Comparison of ENCODE assay signal across 9 cellular contexts in the genomic region with DNA sequence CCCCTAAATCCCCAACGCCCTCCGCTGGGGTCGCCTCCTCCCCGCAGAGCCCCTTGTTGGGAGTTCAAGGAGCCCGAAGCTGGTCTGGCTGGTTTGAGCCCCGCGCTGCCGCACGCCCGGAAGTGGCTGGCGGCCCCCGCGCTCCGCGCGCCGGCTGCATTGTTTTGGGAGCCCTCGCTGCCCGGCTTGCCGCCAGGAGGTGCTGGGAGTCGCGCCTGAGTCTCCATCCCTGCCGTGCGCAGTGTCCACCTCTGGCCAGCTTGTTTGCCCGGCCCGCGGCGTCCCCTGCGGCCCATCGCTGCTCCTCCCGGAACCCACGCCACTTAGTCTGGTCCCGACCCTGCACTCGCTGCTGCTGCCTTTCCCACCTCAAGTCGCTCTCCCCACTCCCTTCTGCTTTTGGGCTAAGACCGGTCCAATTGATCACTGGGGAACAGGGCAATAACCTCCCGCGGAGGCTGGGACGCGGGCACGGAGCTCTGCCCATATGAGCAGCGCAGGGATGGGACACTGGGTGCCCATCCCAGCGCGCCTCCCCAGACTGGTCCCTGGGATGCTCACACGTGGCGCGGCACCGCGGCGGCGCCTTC. TPM values are rescaled to one million over a fixed set of nuclear protein-coding genes. Genes with fewer than 3 reads are reported as not detected.
DNase-seq lines count a peak whose midpoint lies in the region; ATAC-seq, FAIRE-seq and TF ChIP-seq lines count a peak whose summit lies in the region.
"Had no signal": no experiment of that assay in that cellular context is flagged by ENCODE, and none has a peak within 500 bp of the region (broad histone marks: within the 10 kb centered on the region; RNA-seq: fewer than 3 reads in every experiment).

No MANE protein-coding gene starts in this region.

- no peak overlapping the region for H3K4me3 ChIP-seq in A549
- H3K4me3 ChIP-seq in bronchial epithelial cell (ENCODE audit: low read depth, low read length), result no peak overlapping the region
- peak overlapping the region; percentile 17 for H3K4me3 ChIP-seq in mesodermal cell (ENCODE audit: extremely low read depth, insufficient read depth, low read length, poor library complexity, severe bottlenecking)
- H3K4me3 ChIP-seq in upper lobe of left lung, result peak overlapping the region in 3 of 4 donors; percentile 2 to 33 (median 31)
- H3K4me3 ChIP-seq: GM12878 had no signal

- peaks cover 40% of the 10 kb centered on the region for H3K23me2 ChIP-seq in H9 (ENCODE audit: insufficient read length, low read depth, low read length, poor library complexity, severe bottlenecking)

- H2BK15ac ChIP-seq in H9 (ENCODE audit: low read depth, low read length), result no peak overlapping the region

- H3K27me3 Mint-ChIP-seq in H9 (ENCODE audit: low read depth), result peaks cover 37% of the 10 kb centered on the region

- no peak overlapping the region for H2BK5ac ChIP-seq in H9 (ENCODE audit: insufficient read length, low read length)

- peaks cover 23% of the 10 kb centered on the region; the same call in 1 of the 2 replicates for H3K79me2 ChIP-seq in H9 (ENCODE audit: insufficient read depth, low read length)

- H3K18ac ChIP-seq in H9 (ENCODE audit: insufficient read length, low read depth, low read length), result peak overlapping the region; percentile 63

- POLR2A ChIA-PET in A549 (lab: Yijun Ruan, JAX), result no interaction called here

- H3K4me1 Mint-ChIP-seq in H9, result peaks cover 42 to 46% of the 10 kb centered on the region in 2 experiments

- peak overlapping the region; percentile 26 to 99 (median 81); a peak in 6 of 7 replicates for H3K27ac Mint-ChIP-seq in H9

- peak overlapping the region; percentile 64 for H3K9ac ChIP-seq in H9 (ENCODE audit: extremely low read depth, insufficient read length, low read length)

- H3K4me1 ChIP-seq in A549 (no peaks in the 10 kb centered on the region), H9 (ENCODE audit: insufficient read depth, low read length) (peaks cover 6% of the 10 kb centered on the region), mesodermal cell (ENCODE audit: control insufficient read depth, insufficient read depth, low read length, poor library complexity, severe bottlenecking) (peaks cover 20% of the 10 kb centered on the region), upper lobe of left lung (peaks cover 18 to 49% (median 37%) of the 10 kb centered on the region in 4 donors)

- 28% methylated on average over 4 of the region's 51 CpGs for WGBS in A549 (ENCODE audit: missing lambda C conversion rate)
- no CpG with 5 or more reads among the region's 51 CpGs for WGBS in H9 (ENCODE audit: extremely low coverage, insufficient read length, low lambda C conversion rate)
- WGBS in mesodermal cell (ENCODE audit: insufficient coverage in 2 of 2), 2 experiments, result 8 to 15% methylated on average over 23 to 39 of the region's 51 CpGs
- WGBS in upper lobe of left lung, 2 donors, result 3% methylated on average over 28 to 43 of the region's 51 CpGs

- no peak overlapping the region; the same call in 1 of the 2 replicates for H3K4ac ChIP-seq in H9 (ENCODE audit: low read depth, low read length)

- H3T11ph ChIP-seq in H9 (ENCODE audit: low read length), result no peak overlapping the region

- H3K9me3 ChIP-seq in A549 (no peaks in the 10 kb centered on the region), H9 (ENCODE audit: control insufficient read depth, low read depth, low read length) (no peaks in the 10 kb centered on the region), mesodermal cell (ENCODE audit: control insufficient read depth, low read length) (no peaks in the 10 kb centered on the region), upper lobe of left lung (no peaks in the 10 kb centered on the region)

- no peak overlapping the region for H2BK12ac ChIP-seq in H9 (ENCODE audit: insufficient read length, low read depth, low read length)

- no peak overlapping the region for H2AFZ ChIP-seq in H9 (ENCODE audit: low read length)

- no peaks in the 10 kb centered on the region for H3K27me3 ChIP-seq in H9 (ENCODE audit: insufficient read depth, low read length)
- H3K27me3 ChIP-seq in bronchial epithelial cell (ENCODE audit: control insufficient read depth, insufficient read depth, low read length), result peaks cover 49% of the 10 kb centered on the region
- peaks cover 0 to 61% (median 35%) of the 10 kb centered on the region in 4 donors for H3K27me3 ChIP-seq in upper lobe of left lung

- H4K91ac ChIP-seq in H9 (ENCODE audit: insufficient read length, low read depth, low read length), result peak overlapping the region; percentile 91

- no peak for TF ChIP-seq CTCF in A549 (IDR thresholded peaks at IDR 0.05)
- peak; percentile 63 for TF ChIP-seq CTCF in H9 (conservative IDR thresholded peaks at IDR 0.05)
- peak; percentile 28 for TF ChIP-seq CTCF in bronchial epithelial cell (IDR thresholded peaks at IDR 0.05; ENCODE audit: insufficient read depth, low read length, severe bottlenecking)
- peak in 2 of 6 experiments; percentile 12 to 18 for TF ChIP-seq CTCF in upper lobe of left lung (IDR thresholded peaks at IDR 0.05)

- no peak overlapping the region for H3K56ac ChIP-seq in H9 (ENCODE audit: insufficient read length, low read depth, low read length)

- H3K9me3 Mint-ChIP-seq in H9, result peaks cover 6 to 17% of the 10 kb centered on the region in 2 experiments; a peak in 3 of 5 replicates

- H2BK20ac ChIP-seq in H9 (ENCODE audit: low read depth, low read length, poor library complexity, severe bottlenecking), result no peak overlapping the region

- H3K36me3 Mint-ChIP-seq in H9 (ENCODE audit: insufficient read depth in 1 of 3, low read depth in 3 of 3), result peaks cover 0 to 27% (median 16%) of the 10 kb centered on the region in 3 experiments; a peak in 5 of 7 replicates

- no peaks in the 10 kb centered on the region for H4K20me1 ChIP-seq in H9 (ENCODE audit: control insufficient read depth, insufficient read depth, insufficient read length)

- peak in 1 of 2 experiments; percentile 2 for DNase-seq in A549 (ENCODE audit: low read depth in 1 of 2, low spot score in 1 of 2)
- DNase-seq in H9, result peak; percentile 91
- DNase-seq in bronchial epithelial cell (ENCODE audit: low read depth), result no peak
- peak in 1 of 2 donors; percentile 89 for DNase-seq in upper lobe of left lung
- DNase-seq in activated gamma-delta T cell (lab: John Stamatoyannopoulos, UW), result no peak
- DNase-seq in mucosa of gallbladder (ENCODE audit: low spot score), result no peak

- no peaks in the 10 kb centered on the region for H3K79me1 ChIP-seq in H9 (ENCODE audit: insufficient read depth, low read depth, low read length, poor library complexity, severe bottlenecking)

- H3K4me3 Mint-ChIP-seq in H9, result peak overlapping the region; percentile 78 to 91

- no peak overlapping the region for H2BK120ac ChIP-seq in H9 (ENCODE audit: low read depth, low read length, poor library complexity, severe bottlenecking)

- H3K23ac ChIP-seq in H9 (ENCODE audit: insufficient read length, low read depth, low read length), result no peak overlapping the region

- ATAC-seq in A549, result peak; percentile 22 to 62; a peak in 4 of 6 replicates
- ATAC-seq in upper lobe of left lung (ENCODE audit: low FRiP score in 2 of 2), result peak in 1 of 2 donors; percentile 70
- no peak for ATAC-seq in HG03439 (IDR thresholded peaks at IDR 0.05; ENCODE audit: unreplicated experiment)
- ATAC-seq: GM12878 had no signal

- H4K8ac ChIP-seq in H9 (replicated peaks; ENCODE audit: insufficient read length, low read depth, low read length), result no peak overlapping the region

- peak overlapping the region; percentile 63 for H4K5ac ChIP-seq in H9 (ENCODE audit: insufficient read length, low read depth, low read length)

- TF ChIP-seq POLR2A in A549 (IDR thresholded peaks at IDR 0.05; ENCODE audit: low read length) (no peak), upper lobe of left lung (IDR thresholded peaks at IDR 0.05) (no peak)

- no peak for TF ChIP-seq RAD21 in A549 (conservative IDR thresholded peaks at IDR 0.05 in 1 of 2, IDR thresholded peaks at IDR 0.05 in 1 of 2)

- CTCF ChIA-PET in A549 (lab: Yijun Ruan, JAX), result no interaction called here

- TF ChIP-seq EP300 in A549 (IDR thresholded peaks at IDR 0.05) (no peak), upper lobe of left lung (IDR thresholded peaks at IDR 0.05) (no peak)

- H3K27ac ChIP-seq in A549 (no peak overlapping the region), H9 (ENCODE audit: insufficient read length, low read depth, low read length) (peak overlapping the region; percentile 50), mesodermal cell (ENCODE audit: low read depth, low read length, severe bottlenecking) (peak overlapping the region; percentile 67), upper lobe of left lung (no peak overlapping the region)

- H3K14ac ChIP-seq in H9 (ENCODE audit: insufficient read depth, low read length), result peak overlapping the region; percentile 74

- H3K4me2 ChIP-seq in A549 (peak overlapping the region; percentile 30; the same call in 1 of the 3 replicates), H9 (ENCODE audit: insufficient read depth, insufficient read length, low read length) (peak overlapping the region; percentile 57)

- no peaks in the 10 kb centered on the region for H3K36me3 ChIP-seq in bronchial epithelial cell (ENCODE audit: control insufficient read depth, insufficient read depth, low read length)
- H3K36me3 ChIP-seq in mesodermal cell (ENCODE audit: control insufficient read depth, insufficient read depth, low read length), result no peaks in the 10 kb centered on the region
- H3K36me3 ChIP-seq in upper lobe of left lung, result no peaks in the 10 kb centered on the region

- no peak for FAIRE-seq in A549 (lab: Jason Lieb, UNC)
- FAIRE-seq in bronchial epithelial cell (lab: Jason Lieb, UNC), result no peak
- FAIRE-seq: GM12878 had no signal

- H2AK5ac ChIP-seq in H9 (ENCODE audit: insufficient read length, low read length), result no peak overlapping the region

RNA-seq across cellular contexts. Expression of a gene that starts 2.2 kb away (rescaled TPM):
- polyA plus RNA-seq in A549 (2011; rRNA removed), result not detected in 2 replicates
- polyA plus RNA-seq in A549 (2012; cell fraction: cytosol; rRNA removed), result not detected in 2 replicates
- not detected in 2 replicates for polyA plus RNA-seq in A549 (2012; cell fraction: nucleus; rRNA removed)
- not detected in 3 replicates for polyA plus RNA-seq in A549 (2017; fragmentation: RNase III; extraction: RNeasy Plus Mini Kit Qiagen cat#74134 plus additional on column Dnase treatment)
- polyA minus RNA-seq in A549 (2011; rRNA and poly(A)+ RNA removed), result not detected in 2 replicates
- 156 and 161 TPM in 2 replicates for total RNA-seq in H9 (2021)
- not detected in 2 replicates for total RNA-seq in bronchial epithelial cell
- polyA plus RNA-seq in mesodermal cell (2013, experiment 1 of 2), result 41.0 TPM
- polyA plus RNA-seq in mesodermal cell (2013, experiment 2 of 2), result 32.1 TPM
- total RNA-seq in upper lobe of left lung, result 10 to 100 TPM in 2 of 6 donors, 1 to 10 TPM in 2, under 1 TPM in 1, not detected in 1; 0.98 to 45.2 (median 3.2) TPM
- total RNA-seq in mucosa of gallbladder, result 34.0 TPM

RNA-seq across cellular contexts. Expression of a gene that starts 31.2 kb away (rescaled TPM):
- polyA plus RNA-seq in A549 (2011; rRNA removed) (0.05 TPM in 1 of 2 replicates, not detected in the other), A549 (2017; fragmentation: RNase III; extraction: RNeasy Plus Mini Kit Qiagen cat#74134 plus additional on column Dnase treatment) (not detected in 3 replicates)
- not detected in 2 replicates for polyA plus RNA-seq in A549 (2012; cell fraction: cytosol; rRNA removed)
- not detected in 2 replicates for polyA plus RNA-seq in A549 (2012; cell fraction: nucleus; rRNA removed)
- not detected in 2 replicates for polyA minus RNA-seq in A549 (2011; rRNA and poly(A)+ RNA removed)
- total RNA-seq in H9 (2021) (3.3 and 4.3 TPM in 2 replicates), bronchial epithelial cell (under 0.01 TPM in 1 of 2 replicates, not detected in the other), upper lobe of left lung (not detected), mucosa of gallbladder (0.17 TPM)
- 4.6 TPM for polyA plus RNA-seq in mesodermal cell (2013, experiment 1 of 2)
- 3.2 TPM for polyA plus RNA-seq in mesodermal cell (2013, experiment 2 of 2)
- total RNA-seq: GM12878 had no signal
- polyA plus RNA-seq: GM12878 had no signal

Comparison
In these comparisons a context has a peak if more than half of its experiments do, and no peak if none do; other contexts are left out.
1. H3K27ac ChIP-seq: peak in H9 (single experiment) and mesodermal cell (single experiment); none in A549 (0 of 2) and upper lobe of left lung (0 of 4).
2. H3K4me3 ChIP-seq: peak in mesodermal cell (single experiment) and upper lobe of left lung (3 of 4); none in A549 (single experiment) and bronchial epithelial cell (single experiment).